In genomic region chr2:33091541-33092123, GRCh38 we compare ENCODE assay signal across 15 cellular contexts.
DNase-seq lines count a peak whose midpoint lies in the region; TF ChIP-seq lines count a peak whose summit lies in the region.
"Had no signal": no experiment of that assay in that cellular context is flagged by ENCODE, and none has a peak within 500 bp of the region (broad histone marks: within the 10 kb centered on the region; RNA-seq: fewer than 3 reads in every experiment).

No MANE protein-coding gene starts in this region.

- H3K4me1 ChIP-seq in cardiac muscle cell (ENCODE audit: low read depth) (peaks cover 13% of the 10 kb centered on the region), mesenchymal stem cell (ENCODE audit: control insufficient read depth, insufficient read depth, low read depth, low read length) (no peaks in the 10 kb centered on the region), tibial nerve (peaks cover 0 to 15% (median 0%) of the 10 kb centered on the region in 4 donors), ovary (ENCODE audit: insufficient read depth) (peaks cover 4% of the 10 kb centered on the region), spleen (peaks cover 0 to 2% (median under 1%) of the 10 kb centered on the region in 6 donors)
- H3K4me1 ChIP-seq: Caco-2 had no signal

- intact Hi-C loops in ovary (cut with DNase I) (no loop called here), spleen (cut with DNase I; ENCODE audit: low total_unique reads) (no loop called here)

- peak overlapping the region; percentile 47 for H3K4me3 ChIP-seq in coronary artery
- H3K4me3 ChIP-seq in cardiac muscle cell, result no peak overlapping the region
- no peak overlapping the region for H3K4me3 ChIP-seq in mesenchymal stem cell (ENCODE audit: insufficient read depth in 1 of 2, low read depth in 1 of 2, low read length in 2 of 2)
- no peak overlapping the region for H3K4me3 ChIP-seq in tibial nerve
- H3K4me3 ChIP-seq in ovary, result no peak overlapping the region
- H3K4me3 ChIP-seq in spleen, result no peak overlapping the region

- H3K9me3 ChIP-seq in cardiac muscle cell (ENCODE audit: low read depth) (no peaks in the 10 kb centered on the region), mesenchymal stem cell (ENCODE audit: control insufficient read depth, low read length) (peaks cover 5% of the 10 kb centered on the region), tibial nerve (peaks cover 0 to 13% (median 0%) of the 10 kb centered on the region in 4 donors), ovary (no peaks in the 10 kb centered on the region), spleen (peaks cover 0 to 12% (median 2%) of the 10 kb centered on the region in 8 donors)

- no peak overlapping the region for H4K8ac ChIP-seq in mesenchymal stem cell (ENCODE audit: low read length)

- H3K79me1 ChIP-seq in mesenchymal stem cell (replicated peaks; ENCODE audit: low read length, poor library complexity, severe bottlenecking), result no peaks in the 10 kb centered on the region

- DNase-seq in coronary artery (ENCODE audit: low spot score), result no peak
- DNase-seq in cardiac muscle cell (ENCODE audit: low read depth in 1 of 2, low spot score in 1 of 2), result peak in 1 of 2 donors; percentile 12
- no peak for DNase-seq in mesenchymal stem cell
- DNase-seq in tibial nerve (ENCODE audit: low spot score in 2 of 2), result peak in 1 of 2 donors; percentile 22
- DNase-seq in NCI-H187 (lab: John Stamatoyannopoulos, UW), result no peak
- DNase-seq in ovary, result no peak
- DNase-seq in spleen, result no peak
- DNase-seq in SK-N-DZ (ENCODE audit: low spot score), result no peak
- DNase-seq: ACHN; Caco-2; CD4-positive, CD25-positive, alpha-beta regulatory T cell; HCEC 1CT; NCI-H1930; NCI-H69; SHP77 treated with DMSO at 0.1 percent for 48 hours had no signal

- H3K23ac ChIP-seq in mesenchymal stem cell (ENCODE audit: low read length in 2 of 2), result no peak overlapping the region

- no peak overlapping the region for H3K18ac ChIP-seq in mesenchymal stem cell (ENCODE audit: low read depth in 1 of 2, low read length in 2 of 2)

- WGBS in mesenchymal stem cell, result 94% methylated on average over 4 of the region's 5 CpGs
- 77 to 84% methylated on average over 5 of the region's 5 CpGs for WGBS in tibial nerve, 2 donors
- WGBS in ovary, 3 donors, result 81 to 90% (median 89%) methylated on average over 5 of the region's 5 CpGs
- WGBS in spleen, 5 donors, result 80 to 93% (median 87%) methylated on average over 5 of the region's 5 CpGs

- TF ChIP-seq POLR2A in tibial nerve (IDR thresholded peaks at IDR 0.05) (no peak), ovary (IDR thresholded peaks at IDR 0.05) (no peak), spleen (IDR thresholded peaks at IDR 0.05) (no peak)

- H2BK12ac ChIP-seq in mesenchymal stem cell (ENCODE audit: low read length in 2 of 2), result no peak overlapping the region

- H3K14ac ChIP-seq in mesenchymal stem cell (ENCODE audit: low read length in 2 of 2), result no peak overlapping the region

- no peak overlapping the region for H2AFZ ChIP-seq in mesenchymal stem cell (ENCODE audit: low read depth, low read length)

- no peak overlapping the region for H2BK5ac ChIP-seq in mesenchymal stem cell (ENCODE audit: low read depth, low read length, poor library complexity, severe bottlenecking)

- TF ChIP-seq CTCF in coronary artery (IDR thresholded peaks at IDR 0.05), result no peak
- no peak for TF ChIP-seq CTCF in cardiac muscle cell (IDR thresholded peaks at IDR 0.05; ENCODE audit: low read depth, low read length)
- TF ChIP-seq CTCF in tibial nerve (IDR thresholded peaks at IDR 0.05), result no peak
- TF ChIP-seq CTCF in ovary (IDR thresholded peaks at IDR 0.05), result no peak
- TF ChIP-seq CTCF in spleen (IDR thresholded peaks at IDR 0.05 in 8 of 11, conservative IDR thresholded peaks at IDR 0.05 in 3 of 11), result no peak

- peak overlapping the region; percentile 37 for H3K9ac ChIP-seq in mesenchymal stem cell (ENCODE audit: low read length)

- no peak overlapping the region for H3K4ac ChIP-seq in mesenchymal stem cell (ENCODE audit: low read depth in 1 of 2, low read length in 2 of 2)

- peak in 1 of 2 donors; percentile 26 for TF ChIP-seq EP300 in tibial nerve (IDR thresholded peaks at IDR 0.05)
- TF ChIP-seq EP300 in ovary (IDR thresholded peaks at IDR 0.05), result no peak

- H2BK15ac ChIP-seq in mesenchymal stem cell (ENCODE audit: low read depth, poor library complexity, severe bottlenecking), result no peak overlapping the region

- H2BK120ac ChIP-seq in mesenchymal stem cell (ENCODE audit: low read depth, low read length), result no peak overlapping the region

- no peak overlapping the region for H2AK5ac ChIP-seq in mesenchymal stem cell (ENCODE audit: low read length, severe bottlenecking)

- no peaks in the 10 kb centered on the region for H3K36me3 ChIP-seq in cardiac muscle cell
- H3K36me3 ChIP-seq in mesenchymal stem cell (ENCODE audit: control insufficient read depth in 1 of 2, insufficient read depth in 2 of 2, low read depth in 1 of 2, low read length in 2 of 2), result no peaks in the 10 kb centered on the region
- H3K36me3 ChIP-seq in tibial nerve, result no peaks in the 10 kb centered on the region
- H3K36me3 ChIP-seq in ovary, result no peaks in the 10 kb centered on the region
- H3K36me3 ChIP-seq in spleen, result no peaks in the 10 kb centered on the region

- H3K27me3 ChIP-seq in cardiac muscle cell, result no peaks in the 10 kb centered on the region
- H3K27me3 ChIP-seq in mesenchymal stem cell (ENCODE audit: control insufficient read depth in 1 of 2, insufficient read depth in 1 of 2, low read length in 2 of 2), result no peaks in the 10 kb centered on the region
- H3K27me3 ChIP-seq in tibial nerve, result no peaks in the 10 kb centered on the region
- H3K27me3 ChIP-seq in ovary, result no peaks in the 10 kb centered on the region
- H3K27me3 ChIP-seq in spleen (replicated peaks in 1 of 7), result no peaks in the 10 kb centered on the region

- H4K91ac ChIP-seq in mesenchymal stem cell (ENCODE audit: low read length), result no peak overlapping the region

- H3K4me2 ChIP-seq in mesenchymal stem cell (ENCODE audit: low read length, poor library complexity, severe bottlenecking), result no peak overlapping the region

- H3K27ac ChIP-seq in coronary artery, result peak overlapping the region; percentile 70 to 80
- H3K27ac ChIP-seq in cardiac muscle cell, result peak overlapping the region; percentile 59
- H3K27ac ChIP-seq in mesenchymal stem cell (ENCODE audit: low read length, poor library complexity, severe bottlenecking), result no peak overlapping the region
- H3K27ac ChIP-seq in tibial nerve, result peak overlapping the region in 3 of 4 donors; percentile 7 to 73 (median 9)
- no peak overlapping the region for H3K27ac ChIP-seq in ovary
- no peak overlapping the region for H3K27ac ChIP-seq in spleen

Comparison
In these comparisons a context has a peak if more than half of its experiments do, and no peak if none do; other contexts are left out.
1. H3K27ac ChIP-seq: peak in coronary artery (2 of 2), cardiac muscle cell (single experiment) and tibial nerve (3 of 4); none in mesenchymal stem cell (single experiment), ovary (0 of 2) and spleen (0 of 8).